1 cellular context compared by ENCODE assay signal in the genomic region with DNA sequence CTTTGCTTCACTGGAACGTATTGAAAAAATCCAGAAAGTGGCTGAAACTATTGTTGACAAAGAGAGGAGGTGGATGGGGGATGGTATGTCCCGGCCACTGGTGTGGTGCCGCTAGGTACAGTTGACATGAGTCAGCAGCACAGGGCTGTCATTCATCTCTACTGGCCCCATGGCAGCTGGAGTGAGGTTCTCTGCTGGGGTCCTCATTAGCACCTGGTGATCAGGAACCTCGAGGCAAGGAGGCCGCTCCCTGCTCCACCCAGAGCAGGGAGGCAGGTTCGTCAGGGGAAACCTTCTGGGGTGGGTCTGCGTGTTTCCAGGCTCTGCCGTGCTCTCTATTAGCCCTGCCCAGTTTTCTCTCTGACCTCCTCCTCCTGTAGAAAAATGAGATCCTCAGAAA.
TF ChIP-seq lines count a peak whose summit lies in the region.

No MANE protein-coding gene starts in this region.

TF ChIP-seq in H1, 55 proteins besides CTCF, POLR2A, EP300 and RAD21:
- no peak for TF ChIP-seq SIRT6 (IDR thresholded peaks at IDR 0.05; ENCODE audit: low read length)
- no peak for TF ChIP-seq MAFK (IDR thresholded peaks at IDR 0.05; ENCODE audit: low read depth, low read length)
- TF ChIP-seq RNF2 (IDR thresholded peaks at IDR 0.05; ENCODE audit: borderline replicate concordance, low read depth, low read length, missing control alignments, poor library complexity, severe bottlenecking): no peak
